Comparison of ENCODE assay signal across 15 cellular contexts in genomic region chrX:107667426-107667825, GRCh38. TPM values are rescaled to one million over a fixed set of nuclear protein-coding genes. Genes with fewer than 3 reads are reported as not detected.
DNase-seq lines count a peak whose midpoint lies in the region; ATAC-seq and TF ChIP-seq lines count a peak whose summit lies in the region.
"Had no signal": no experiment of that assay in that cellular context is flagged by ENCODE, and none has a peak within 500 bp of the region (broad histone marks: within the 10 kb centered on the region; RNA-seq: fewer than 3 reads in every experiment).

No MANE protein-coding gene starts in this region.

- TF ChIP-seq EP300 in ovary (IDR thresholded peaks at IDR 0.05), result no peak

- intact Hi-C loops in Calu3 (cut with micrococcal nuclease; ENCODE audit: unreplicated experiment) (no loop called here), ovary (cut with DNase I) (no loop called here)
- intact Hi-C loops in naive thymus-derived CD4-positive, alpha-beta T cell (cut with micrococcal nuclease), result no loop called here

- H3K4me1 Mint-ChIP-seq in activated CD4-positive, alpha-beta T cell treated with anti-CD3 and anti-CD28 coated beads, Interleukin-2, amount 10 ng/mL, durations not matched to agents 7 days and 5 days, result peaks cover 15% of the 10 kb centered on the region
- H3K4me1 Mint-ChIP-seq in Calu3 (ENCODE audit: low read depth, unreplicated experiment), result no peaks in the 10 kb centered on the region
- peaks cover 6% of the 10 kb centered on the region for H3K4me1 Mint-ChIP-seq in activated T-helper 17 cell treated with anti-CD3 and anti-CD28 coated beads, Interleukin-2, amount 50 U/mL, for 72 hours
- peaks cover 4 to 42% (median 30%) of the 10 kb centered on the region in 7 donors for H3K4me1 Mint-ChIP-seq in naive thymus-derived CD4-positive, alpha-beta T cell

- no peaks in the 10 kb centered on the region for H3K27me3 Mint-ChIP-seq in activated CD4-positive, alpha-beta T cell treated with anti-CD3 and anti-CD28 coated beads, Interleukin-2, amount 10 ng/mL, durations not matched to agents 7 days and 5 days
- H3K27me3 Mint-ChIP-seq in Calu3 (ENCODE audit: unreplicated experiment), result no peaks in the 10 kb centered on the region
- H3K27me3 Mint-ChIP-seq in activated T-helper 17 cell treated with anti-CD3 and anti-CD28 coated beads, Interleukin-2, amount 50 U/mL, for 72 hours, result no peaks in the 10 kb centered on the region
- no peaks in the 10 kb centered on the region for H3K27me3 Mint-ChIP-seq in naive thymus-derived CD4-positive, alpha-beta T cell

- no peaks in the 10 kb centered on the region for H3K9me3 Mint-ChIP-seq in activated CD4-positive, alpha-beta T cell treated with anti-CD3 and anti-CD28 coated beads, Interleukin-2, amount 10 ng/mL, durations not matched to agents 7 days and 5 days
- no peaks in the 10 kb centered on the region for H3K9me3 Mint-ChIP-seq in Calu3 (ENCODE audit: low read depth, unreplicated experiment)
- H3K9me3 Mint-ChIP-seq in activated T-helper 17 cell treated with anti-CD3 and anti-CD28 coated beads, Interleukin-2, amount 50 U/mL, for 72 hours, result no peaks in the 10 kb centered on the region
- no peaks in the 10 kb centered on the region for H3K9me3 Mint-ChIP-seq in naive thymus-derived CD4-positive, alpha-beta T cell
- H3K9me3 Mint-ChIP-seq: GM23338 had no signal

- no peaks in the 10 kb centered on the region for H3K36me3 ChIP-seq in naive thymus-derived CD4-positive, alpha-beta T cell (ENCODE audit: control insufficient read depth in 2 of 3, insufficient read depth in 3 of 3, low read length in 3 of 3)
- H3K36me3 ChIP-seq in right atrium auricular region (no peaks in the 10 kb centered on the region), ovary (no peaks in the 10 kb centered on the region)
- H3K36me3 ChIP-seq: BLaER1 had no signal

- 50 to 62% (median 60%) methylated on average over 1 of the region's 1 CpG for WGBS in ovary, 3 donors

- no peak overlapping the region for H3K4me3 ChIP-seq in naive thymus-derived CD4-positive, alpha-beta T cell (ENCODE audit: low read length)
- H3K4me3 ChIP-seq in right atrium auricular region (no peak overlapping the region), ovary (no peak overlapping the region)
- H3K4me3 ChIP-seq: BLaER1, GM12878, GM23338 had no signal

- H3K36me3 Mint-ChIP-seq in activated CD4-positive, alpha-beta T cell treated with anti-CD3 and anti-CD28 coated beads, Interleukin-2, amount 10 ng/mL, durations not matched to agents 7 days and 5 days (ENCODE audit: low read depth), result peaks cover 8% of the 10 kb centered on the region
- peaks cover 13% of the 10 kb centered on the region for H3K36me3 Mint-ChIP-seq in Calu3 (ENCODE audit: insufficient read depth, unreplicated experiment)
- no peaks in the 10 kb centered on the region for H3K36me3 Mint-ChIP-seq in activated T-helper 17 cell treated with anti-CD3 and anti-CD28 coated beads, Interleukin-2, amount 50 U/mL, for 72 hours (ENCODE audit: low read depth)
- H3K36me3 Mint-ChIP-seq in naive thymus-derived CD4-positive, alpha-beta T cell, result peaks cover 0 to 12% (median 0%) of the 10 kb centered on the region in 5 donors

- no peak overlapping the region for H3K27ac ChIP-seq in naive thymus-derived CD4-positive, alpha-beta T cell (ENCODE audit: low read depth, low read length)
- H3K27ac ChIP-seq in right atrium auricular region, result no peak overlapping the region
- no peak overlapping the region for H3K27ac ChIP-seq in ovary
- H3K27ac ChIP-seq: BLaER1 had no signal

- CTCF ChIA-PET in activated CD4-positive, alpha-beta T cell treated with anti-CD3 and anti-CD28 coated beads, Interleukin-2, amount 10 ng/mL, durations not matched to agents 7 days and 5 days (lab: Charles Lee), result interaction anchor here (0.8 to 1.4 kb wide), 3 partner anchors 8 to 55 kb away, joined by 3 to 5 read pairs (median 3); no protein-coding TSS in a partner anchor
- CTCF ChIA-PET in Calu3 (lab: Charles Lee), result no interaction called here
- CTCF ChIA-PET in naive thymus-derived CD4-positive, alpha-beta T cell (lab: Charles Lee), result interaction anchor here (1.5 kb wide), 1 partner anchor 50 kb away, joined by 3 read pairs; no protein-coding TSS in a partner anchor

- DNase-seq in activated CD4-positive, alpha-beta T cell treated with anti-CD3 and anti-CD28 coated beads, Interleukin-2, amount 10 ng/mL, durations not matched to agents 7 days and 5 days, result no peak
- DNase-seq in activated CD4-positive, alpha-beta T cell treated with anti-CD3 and anti-CD28 coated beads, Interleukin-2, amount 50 U/mL, for 4 hours, result no peak
- DNase-seq in Calu3 (no peak), NCI-H1105 (lab: John Stamatoyannopoulos, UW) (no peak), right atrium auricular region (ENCODE audit: low spot score) (no peak), ovary (no peak)
- no peak for DNase-seq in naive thymus-derived CD4-positive, alpha-beta T cell
- DNase-seq: 8988T, AML-193, DMS 273 treated with DMSO at 0.1 percent for 48 hours, H7 had no signal

- H3K27ac Mint-ChIP-seq in activated CD4-positive, alpha-beta T cell treated with anti-CD3 and anti-CD28 coated beads, Interleukin-2, amount 10 ng/mL, durations not matched to agents 7 days and 5 days, result peak overlapping the region; percentile 73
- peak overlapping the region; percentile 11 for H3K27ac Mint-ChIP-seq in Calu3 (ENCODE audit: unreplicated experiment)
- peak overlapping the region; percentile 41 for H3K27ac Mint-ChIP-seq in activated T-helper 17 cell treated with anti-CD3 and anti-CD28 coated beads, Interleukin-2, amount 50 U/mL, for 72 hours
- peak overlapping the region in 5 of 9 donors; percentile 0 to 85 (median 51) for H3K27ac Mint-ChIP-seq in naive thymus-derived CD4-positive, alpha-beta T cell
- H3K27ac Mint-ChIP-seq: GM23338 had no signal

- H3K9me3 ChIP-seq in naive thymus-derived CD4-positive, alpha-beta T cell (ENCODE audit: control insufficient read depth in 2 of 3, low read length in 3 of 3), result no peaks in the 10 kb centered on the region
- H3K9me3 ChIP-seq in right atrium auricular region (no peaks in the 10 kb centered on the region), ovary (no peaks in the 10 kb centered on the region)
- H3K9me3 ChIP-seq: BLaER1 had no signal

- no TSS peak for BruUV-seq in Calu3 (replicated peaks; lab: Mats Ljungman, UMichigan)

- H3K27me3 ChIP-seq in naive thymus-derived CD4-positive, alpha-beta T cell (ENCODE audit: control insufficient read depth in 2 of 2, insufficient read depth in 2 of 2, low read length in 2 of 2), result no peaks in the 10 kb centered on the region
- H3K27me3 ChIP-seq in right atrium auricular region (no peaks in the 10 kb centered on the region), ovary (no peaks in the 10 kb centered on the region)

- no peak overlapping the region for H3K4me3 Mint-ChIP-seq in activated CD4-positive, alpha-beta T cell treated with anti-CD3 and anti-CD28 coated beads, Interleukin-2, amount 10 ng/mL, durations not matched to agents 7 days and 5 days
- H3K4me3 Mint-ChIP-seq in Calu3 (ENCODE audit: low read depth, unreplicated experiment), result no peak overlapping the region
- H3K4me3 Mint-ChIP-seq in activated T-helper 17 cell treated with anti-CD3 and anti-CD28 coated beads, Interleukin-2, amount 50 U/mL, for 72 hours, result no peak overlapping the region
- H3K4me3 Mint-ChIP-seq in naive thymus-derived CD4-positive, alpha-beta T cell, result no peak overlapping the region
- H3K4me3 Mint-ChIP-seq: GM23338 had no signal

- TF ChIP-seq POLR2A in ovary (IDR thresholded peaks at IDR 0.05), result no peak

- no peak for ATAC-seq in activated T-helper 17 cell treated with anti-CD3 and anti-CD28 coated beads, Interleukin-2, amount 50 U/mL, for 72 hours (replicated peaks)
- no peak for ATAC-seq in naive thymus-derived CD4-positive, alpha-beta T cell
- ATAC-seq: GM12878, GM23338 had no signal

- TF ChIP-seq CTCF in Calu3 (IDR thresholded peaks at IDR 0.05; ENCODE audit: unreplicated experiment) (no peak), right atrium auricular region (IDR thresholded peaks at IDR 0.05) (no peak), ovary (IDR thresholded peaks at IDR 0.05) (no peak)

- POLR2A ChIA-PET in activated CD4-positive, alpha-beta T cell treated with anti-CD3 and anti-CD28 coated beads, Interleukin-2, amount 10 ng/mL, durations not matched to agents 7 days and 5 days (lab: Charles Lee), result no interaction called here
- POLR2A ChIA-PET in naive thymus-derived CD4-positive, alpha-beta T cell (lab: Charles Lee), result interaction anchor here (0.6 to 35.3 kb wide), 2 partner anchors 44 to 58 kb away, joined by 3 to 1138 read pairs; no protein-coding TSS in a partner anchor

- peaks cover 0 to 12% of the 10 kb centered on the region in 2 donors for H3K4me1 ChIP-seq in naive thymus-derived CD4-positive, alpha-beta T cell (ENCODE audit: control insufficient read depth in 2 of 2, insufficient read depth in 2 of 2, low read length in 2 of 2)
- H3K4me1 ChIP-seq in right atrium auricular region (no peaks in the 10 kb centered on the region), ovary (ENCODE audit: insufficient read depth) (peaks cover 2% of the 10 kb centered on the region)

RNA-seq across cellular contexts. Expression of gene PRPS1, which starts 39.1 kb away (rescaled TPM):
- total RNA-seq in activated CD4-positive, alpha-beta T cell treated with anti-CD3 and anti-CD28 coated beads, Interleukin-2, amount 10 ng/mL, durations not matched to agents 7 days and 5 days, result 10 to 100 TPM; 68.9 to 73.4 TPM
- total RNA-seq in Calu3 (2022) (62.5 and 72.5 TPM in 2 replicates), right atrium auricular region (10 to 100 TPM; 19.0 to 23.8 TPM), ovary (10 to 100 TPM; 19.6 to 40.9 (median 32.8) TPM)
- total RNA-seq in activated T-helper 17 cell treated with anti-CD3 and anti-CD28 coated beads, Interleukin-2, amount 50 U/mL, for 72 hours, result 100 to 1,000 TPM in 1 of 2 donors, 10 to 100 TPM in 1; 58.6 to 107 TPM
- 10 to 100 TPM; 59.2 to 71.8 (median 62.6) TPM for total RNA-seq in naive thymus-derived CD4-positive, alpha-beta T cell
- polyA plus RNA-seq in naive thymus-derived CD4-positive, alpha-beta T cell, result 10 to 100 TPM; 54.7 to 56.8 TPM
- 10 to 100 TPM; 20.0 to 72.3 TPM for polyA plus RNA-seq in ovary

Comparison
In these comparisons a context has a peak if more than half of its experiments do, and no peak if none do; other contexts are left out.
1. H3K27ac Mint-ChIP-seq: peak in every context shown above with its lines; median percentile 73 in activated CD4-positive, alpha-beta T cell treated with anti-CD3 and anti-CD28 coated beads, Interleukin-2, amount 10 ng/mL, durations not matched to agents 7 days and 5 days; 51 in naive thymus-derived CD4-positive, alpha-beta T cell; 41 in activated T-helper 17 cell treated with anti-CD3 and anti-CD28 coated beads, Interleukin-2, amount 50 U/mL, for 72 hours; 11 in Calu3.